Comparison of ENCODE assay signal across 8 cellular contexts in genomic region chr1:181424786-181425403, GRCh38. TPM values are rescaled to one million over a fixed set of nuclear protein-coding genes. Genes with fewer than 3 reads are reported as not detected.
DNase-seq lines count a peak whose midpoint lies in the region; ATAC-seq and TF ChIP-seq lines count a peak whose summit lies in the region.

No MANE protein-coding gene starts in this region.

- no peak for TF ChIP-seq POLR2A in NB4 (IDR thresholded peaks at IDR 0.05; ENCODE audit: extremely low read depth, insufficient read length)
- no peak for TF ChIP-seq POLR2A in uterus (IDR thresholded peaks at IDR 0.05)

- peaks cover 9% of the 10 kb centered on the region for H3K4me1 Mint-ChIP-seq in progenitor cell of endocrine pancreas (ENCODE audit: low read depth)

- H3K4me1 ChIP-seq in uterus, result no peaks in the 10 kb centered on the region

- H3K9me3 Mint-ChIP-seq in progenitor cell of endocrine pancreas (ENCODE audit: low read depth), result no peaks in the 10 kb centered on the region

- H3K9me3 ChIP-seq in uterus, result no peaks in the 10 kb centered on the region

- no peaks in the 10 kb centered on the region for H3K36me3 Mint-ChIP-seq in progenitor cell of endocrine pancreas (ENCODE audit: insufficient read depth)

- ATAC-seq in GM18909 (IDR thresholded peaks at IDR 0.05; ENCODE audit: poor library complexity, unreplicated experiment), result peak; percentile 50
- ATAC-seq in SK-N-SH treated with all-trans-retinoic acid at 6 μM for 48 hours, result peak; percentile 90
- ATAC-seq in Right ventricle myocardium inferior, result peak; percentile 31

- POLR2A ChIA-PET in AG04449 (lab: Yijun Ruan, JAX), result no interaction called here

- H3K27ac Mint-ChIP-seq in progenitor cell of endocrine pancreas, result peak overlapping the region; percentile 53

- no peak for DNase-seq in AG04449 (ENCODE audit: low read depth, low spot score)
- DNase-seq in NB4 (ENCODE audit: low read depth), result peak; percentile 77
- DNase-seq in activated naive CD4-positive, alpha-beta T cell treated with anti-CD3 and anti-CD28 coated beads, Interleukin-2, amount 50 U/mL, for 16 hours, result peak; percentile 78
- DNase-seq in Right ventricle myocardium inferior (ENCODE audit: missing footprints), result peak; percentile 68
- peak; percentile 86 for DNase-seq in progenitor cell of endocrine pancreas (ENCODE audit: low spot score, unreplicated experiment)
- peak; percentile 50 to 55 for DNase-seq in uterus

- no peaks in the 10 kb centered on the region for H3K36me3 ChIP-seq in uterus

- H3K27me3 ChIP-seq in uterus, result no peaks in the 10 kb centered on the region

- H3K4me3 ChIP-seq in AG04449 (ENCODE audit: low read depth, low read length) (no peak overlapping the region), NB4 (ENCODE audit: low read depth, low read length) (no peak overlapping the region), uterus (no peak overlapping the region)

- intact Hi-C loops in Right ventricle myocardium inferior (cut with DNase I), result loop anchor here (1.0 to 5.0 kb wide), 2 partner anchors 218 to 235 kb away; no protein-coding TSS in a partner anchor
- intact Hi-C loops in uterus (cut with DNase I; ENCODE audit: low total_unique reads), result loop anchor here (10.0 kb wide), 1 partner anchor 240 kb away; no protein-coding TSS in a partner anchor

- CTCF ChIA-PET in AG04449 (lab: Yijun Ruan, JAX), result interaction anchor here (0.7 to 2.9 kb wide), 21 partner anchors 8 to 257 kb away, joined by 3 to 131 read pairs (median 5); no protein-coding TSS in a partner anchor

- H3K27me3 Mint-ChIP-seq in progenitor cell of endocrine pancreas, result peaks cover 47% of the 10 kb centered on the region

- no peak overlapping the region for H3K4me3 Mint-ChIP-seq in progenitor cell of endocrine pancreas (ENCODE audit: low read depth)

- no peak overlapping the region for H3K27ac ChIP-seq in uterus

- TF ChIP-seq CTCF in AG04449 (IDR thresholded peaks at IDR 0.05; ENCODE audit: insufficient read depth, low read length, missing control alignments) (peak; percentile 65), NB4 (IDR thresholded peaks at IDR 0.05; ENCODE audit: low read depth, low read length) (peak; percentile 95), progenitor cell of endocrine pancreas (IDR thresholded peaks at IDR 0.05; ENCODE audit: unreplicated experiment) (peak; percentile 99), uterus (IDR thresholded peaks at IDR 0.05) (peak; percentile 83 to 90 (median 85))

TF ChIP-seq in SK-N-SH treated with all-trans-retinoic acid at 6 μM for 48 hours, 23 proteins besides CTCF, POLR2A, EP300 and RAD21:
- TF ChIP-seq CSRNP3 (CRISPR knock-in tag; IDR thresholded peaks at IDR 0.05) (no peak), OSR1 (CRISPR knock-in tag; IDR thresholded peaks at IDR 0.05) (no peak), CREB5 (CRISPR knock-in tag; IDR thresholded peaks at IDR 0.05; ENCODE audit: low read depth) (no peak), TSHZ2 (CRISPR knock-in tag; IDR thresholded peaks at IDR 0.05) (no peak)

RNA-seq across cellular contexts. Expression of gene CACNA1E, which starts 58.4 kb away (rescaled TPM):
- total RNA-seq in Right ventricle myocardium inferior (3.7 TPM), progenitor cell of endocrine pancreas (0.55 and 0.93 TPM in 2 replicates), uterus (1 to 10 TPM in 1 of 4 donors, under 1 TPM in 1, not detected in 2; 0.12 to 3.4 TPM)

Comparison
In these comparisons a context has a peak if more than half of its experiments do, and no peak if none do; other contexts are left out.
1. ATAC-seq: peak in every context shown above with its lines; median percentile 90 in SK-N-SH treated with all-trans-retinoic acid at 6 μM for 48 hours; 50 in GM18909; 31 in Right ventricle myocardium inferior.